Comparison of ENCODE assay signal across 19 cellular contexts in the genomic region with DNA sequence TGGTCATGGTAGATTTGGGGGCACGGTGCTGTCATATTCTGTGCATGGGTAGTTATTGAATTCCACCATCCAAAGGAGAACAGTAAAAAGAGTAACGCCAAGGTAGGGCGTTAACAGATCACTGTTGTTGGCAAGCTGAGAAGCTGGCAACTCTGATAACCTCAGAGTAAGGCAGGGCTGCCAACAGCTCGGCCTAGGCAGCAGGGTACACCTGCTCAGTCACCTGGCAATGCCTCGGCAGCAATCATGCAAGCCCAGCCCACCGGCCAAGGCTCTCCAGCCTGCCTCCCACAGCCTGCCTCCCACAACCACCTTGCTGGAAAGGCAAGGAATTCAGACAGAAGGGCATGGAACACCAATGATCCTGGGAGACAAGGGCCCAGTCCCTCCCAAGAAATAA.
DNase-seq lines count a peak whose midpoint lies in the region; ATAC-seq and TF ChIP-seq lines count a peak whose summit lies in the region.
"Had no signal": no experiment of that assay in that cellular context is flagged by ENCODE, and none has a peak within 500 bp of the region (broad histone marks: within the 10 kb centered on the region; RNA-seq: fewer than 3 reads in every experiment).

No MANE protein-coding gene starts in this region.

- WGBS in heart right ventricle, 2 donors: 75 to 84% methylated on average over 6 of the region's 6 CpGs

- H3K4me3 Mint-ChIP-seq in activated T-helper 17 cell treated with anti-CD3 and anti-CD28 coated beads, Interleukin-2, amount 50 U/mL, for 72 hours: no peak overlapping the region
- H3K4me3 Mint-ChIP-seq in activated naive CD4-positive, alpha-beta T cell treated with anti-CD3 and anti-CD28 coated beads, Interleukin-2, amount 10 ng/mL, durations not matched to agents 7 days and 5 days: no peak overlapping the region
- H3K4me3 Mint-ChIP-seq: CD4-positive, alpha-beta memory T cell had no signal

- H3K36me3 ChIP-seq in heart right ventricle: peaks cover 0 to 47% (median 11%) of the 10 kb centered on the region in 9 donors
- H3K36me3 ChIP-seq: BLaER1 had no signal

- DNase-seq in left ventricle myocardium superior (no peak), heart right ventricle (no peak), left lobe of liver (ENCODE audit: low spot score) (peak; percentile 70), NCI-H510A treated with DMSO at 0.1 percent for 48 hours (lab: John Stamatoyannopoulos, UW) (no peak)
- no peak for DNase-seq in activated naive CD4-positive, alpha-beta T cell treated with anti-CD3 and anti-CD28 coated beads, Interleukin-2, amount 10 ng/mL, durations not matched to agents 7 days and 5 days
- DNase-seq in effector CD4-positive, alpha-beta T cell: no peak
- DNase-seq: CD4-positive, alpha-beta memory T cell; DMS53; EL; NCI-H1694 treated with DMSO at 0.1 percent for 48 hours; NCI-H2171; NCI-H446 treated with DMSO at 0.1 percent for 48 hours; NCI-H774; SHP77 treated with DMSO at 0.1 percent for 48 hours; SK-N-SH had no signal

- H3K36me3 Mint-ChIP-seq in activated T-helper 17 cell treated with anti-CD3 and anti-CD28 coated beads, Interleukin-2, amount 50 U/mL, for 72 hours (ENCODE audit: low read depth): peaks cover 11% of the 10 kb centered on the region
- H3K36me3 Mint-ChIP-seq in activated naive CD4-positive, alpha-beta T cell treated with anti-CD3 and anti-CD28 coated beads, Interleukin-2, amount 10 ng/mL, durations not matched to agents 7 days and 5 days: peaks cover 31% of the 10 kb centered on the region

- H3K9me3 ChIP-seq in heart right ventricle: no peaks in the 10 kb centered on the region
- H3K9me3 ChIP-seq: BLaER1, SK-N-SH had no signal

- H3K9me3 Mint-ChIP-seq in activated T-helper 17 cell treated with anti-CD3 and anti-CD28 coated beads, Interleukin-2, amount 50 U/mL, for 72 hours: no peaks in the 10 kb centered on the region
- no peaks in the 10 kb centered on the region for H3K9me3 Mint-ChIP-seq in activated naive CD4-positive, alpha-beta T cell treated with anti-CD3 and anti-CD28 coated beads, Interleukin-2, amount 10 ng/mL, durations not matched to agents 7 days and 5 days

- no peak overlapping the region for H3K4me3 ChIP-seq in heart right ventricle
- H3K4me3 ChIP-seq: BLaER1, K562 had no signal

- H3K27me3 ChIP-seq in heart right ventricle: no peaks in the 10 kb centered on the region
- H3K27me3 ChIP-seq: BLaER1 had no signal

- intact Hi-C loops in left ventricle myocardium superior (cut with micrococcal nuclease) (no loop called here), heart right ventricle (cut with DNase I) (no loop called here)

- H3K27me3 Mint-ChIP-seq in activated T-helper 17 cell treated with anti-CD3 and anti-CD28 coated beads, Interleukin-2, amount 50 U/mL, for 72 hours: no peaks in the 10 kb centered on the region
- H3K27me3 Mint-ChIP-seq in activated naive CD4-positive, alpha-beta T cell treated with anti-CD3 and anti-CD28 coated beads, Interleukin-2, amount 10 ng/mL, durations not matched to agents 7 days and 5 days: no peaks in the 10 kb centered on the region
- H3K27me3 Mint-ChIP-seq: CD4-positive, alpha-beta memory T cell had no signal

- peak; percentile 29 for ATAC-seq in left ventricle myocardium superior
- ATAC-seq in heart right ventricle: no peak
- no peak for ATAC-seq in activated T-helper 17 cell treated with anti-CD3 and anti-CD28 coated beads, Interleukin-2, amount 50 U/mL, for 72 hours (replicated peaks)
- ATAC-seq in left lobe of liver: peak; percentile 89
- no peak for ATAC-seq in HG02852 (IDR thresholded peaks at IDR 0.05; ENCODE audit: unreplicated experiment)
- ATAC-seq: K562 had no signal

- H3K27ac ChIP-seq in heart right ventricle: no peak overlapping the region
- H3K27ac ChIP-seq: BLaER1 had no signal

- no peaks in the 10 kb centered on the region for H3K4me1 Mint-ChIP-seq in activated T-helper 17 cell treated with anti-CD3 and anti-CD28 coated beads, Interleukin-2, amount 50 U/mL, for 72 hours
- peaks cover 8% of the 10 kb centered on the region for H3K4me1 Mint-ChIP-seq in activated naive CD4-positive, alpha-beta T cell treated with anti-CD3 and anti-CD28 coated beads, Interleukin-2, amount 10 ng/mL, durations not matched to agents 7 days and 5 days

- peaks cover 0 to 9% (median 6%) of the 10 kb centered on the region in 9 donors for H3K4me1 ChIP-seq in heart right ventricle
- H3K4me1 ChIP-seq: BLaER1 had no signal

- CTCF ChIA-PET in activated naive CD4-positive, alpha-beta T cell treated with anti-CD3 and anti-CD28 coated beads, Interleukin-2, amount 10 ng/mL, durations not matched to agents 7 days and 5 days (lab: Charles Lee): interaction anchor here (1.9 to 17.0 kb wide), 2 partner anchors 12 to 71 kb away, joined by 9 to 551 read pairs; a partner anchor contains a TSS

- TF ChIP-seq CTCF in heart right ventricle (IDR thresholded peaks at IDR 0.05): no peak

- H3K27ac Mint-ChIP-seq in activated T-helper 17 cell treated with anti-CD3 and anti-CD28 coated beads, Interleukin-2, amount 50 U/mL, for 72 hours: peak overlapping the region; percentile 31
- H3K27ac Mint-ChIP-seq in activated naive CD4-positive, alpha-beta T cell treated with anti-CD3 and anti-CD28 coated beads, Interleukin-2, amount 10 ng/mL, durations not matched to agents 7 days and 5 days: no peak overlapping the region

Comparison
In these comparisons a context has a peak if more than half of its experiments do, and no peak if none do; other contexts are left out.
1. ATAC-seq: peak in left ventricle myocardium superior (single experiment) and left lobe of liver (single experiment); none in heart right ventricle (0 of 8), activated T-helper 17 cell treated with anti-CD3 and anti-CD28 coated beads, Interleukin-2, amount 50 U/mL, for 72 hours (single experiment) and HG02852 (single experiment).